10 cellular contexts compared by ENCODE assay signal in the genomic region with DNA sequence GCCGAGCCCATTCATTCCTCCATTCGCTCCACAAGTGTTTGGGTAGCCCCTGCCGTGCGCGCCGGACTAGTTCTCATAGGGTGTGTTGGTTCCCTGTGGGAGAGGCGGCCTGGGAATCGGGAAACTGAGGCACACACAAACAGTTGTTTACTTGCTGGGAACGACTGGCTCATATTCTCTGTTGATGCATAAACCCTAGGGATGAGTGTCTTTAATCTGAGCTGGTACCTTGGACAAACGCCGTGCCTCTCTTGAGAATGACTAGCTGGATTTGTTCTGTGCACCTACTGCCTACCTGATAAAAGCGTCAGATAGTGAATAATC. TPM values are rescaled to one million over a fixed set of nuclear protein-coding genes. Genes with fewer than 3 reads are reported as not detected.
DNase-seq lines count a peak whose midpoint lies in the region; ATAC-seq, FAIRE-seq and TF ChIP-seq lines count a peak whose summit lies in the region.
"Had no signal": no experiment of that assay in that cellular context is flagged by ENCODE, and none has a peak within 500 bp of the region (broad histone marks: within the 10 kb centered on the region; RNA-seq: fewer than 3 reads in every experiment).

No MANE protein-coding gene starts in this region.

- peaks cover 4% of the 10 kb centered on the region for H3K27me3 Mint-ChIP-seq in CD4-positive, CD25-positive, alpha-beta regulatory T cell
- H3K27me3 Mint-ChIP-seq in T-cell = no peaks in the 10 kb centered on the region

- no peak for FAIRE-seq in pancreas (lab: Jason Lieb, UNC)

- no peaks in the 10 kb centered on the region for H3K27me3 ChIP-seq in CD4-positive, CD25-positive, alpha-beta regulatory T cell (ENCODE audit: control insufficient read depth, insufficient read depth, low read length)
- H3K27me3 ChIP-seq in esophagus squamous epithelium (no peaks in the 10 kb centered on the region), pancreas (no peaks in the 10 kb centered on the region), aorta (ENCODE audit: control insufficient read depth in 1 of 2, insufficient read depth in 2 of 2, low read length in 1 of 2) (no peaks in the 10 kb centered on the region)

- no peaks in the 10 kb centered on the region for H3K9me3 Mint-ChIP-seq in CD4-positive, CD25-positive, alpha-beta regulatory T cell
- H3K9me3 Mint-ChIP-seq in T-cell = no peaks in the 10 kb centered on the region
- H3K9me3 Mint-ChIP-seq: neural crest cell had no signal

- H3K27ac Mint-ChIP-seq in CD4-positive, CD25-positive, alpha-beta regulatory T cell = peak overlapping the region; percentile 93 to 96 (median 95)
- peak overlapping the region; percentile 85 to 88 for H3K27ac Mint-ChIP-seq in T-cell

- no peak for ATAC-seq in CD4-positive, CD25-positive, alpha-beta regulatory T cell (ENCODE audit: low read depth in 2 of 2)
- no peak for ATAC-seq in T-cell (replicated peaks in 1 of 4)
- ATAC-seq in pancreas = peak in 2 of 4 donors; percentile 4 to 5
- ATAC-seq in HG03135 (IDR thresholded peaks at IDR 0.05; ENCODE audit: unreplicated experiment) = no peak
- no peak for ATAC-seq in aorta (ENCODE audit: low FRiP score)

- TF ChIP-seq CTCF in esophagus squamous epithelium (IDR thresholded peaks at IDR 0.05) = no peak
- TF ChIP-seq CTCF in pancreas (IDR thresholded peaks at IDR 0.05) = no peak

- H3K4me1 Mint-ChIP-seq in CD4-positive, CD25-positive, alpha-beta regulatory T cell = peaks cover 15 to 51% (median 37%) of the 10 kb centered on the region in 4 donors
- H3K4me1 Mint-ChIP-seq in T-cell = peaks cover 33 to 36% (median 35%) of the 10 kb centered on the region in 3 donors

- 18 to 63% methylated on average over 1 to 8 of the region's 12 CpGs for WGBS in esophagus squamous epithelium, 2 donors
- 58 to 59% methylated on average over 12 of the region's 12 CpGs for WGBS in pancreas, 2 donors
- WGBS in aorta, 2 donors = 47 to 50% methylated on average over 11 to 12 of the region's 12 CpGs

- peak overlapping the region; percentile 71 for H3K4me3 ChIP-seq in CD4-positive, CD25-positive, alpha-beta regulatory T cell (ENCODE audit: low read depth, low read length)
- H3K4me3 ChIP-seq in esophagus squamous epithelium (peak overlapping the region; percentile 55 to 86 (median 64)), pancreas (peak overlapping the region; percentile 30 to 59 (median 56)), aorta (ENCODE audit: low read length in 2 of 2) (peak overlapping the region in 1 of 2 donors; percentile 39)

- POLR2A ChIA-PET in T-cell (lab: Charles Lee) = interaction anchor here (0.6 to 1.5 kb wide), 3 partner anchors 35 to 172 kb away, joined by 3 to 8 read pairs (median 5); a partner anchor contains a TSS

- TF ChIP-seq POLR2A in esophagus squamous epithelium (IDR thresholded peaks at IDR 0.05) = no peak

- peaks cover under 1% of the 10 kb centered on the region for H3K36me3 Mint-ChIP-seq in CD4-positive, CD25-positive, alpha-beta regulatory T cell
- no peaks in the 10 kb centered on the region for H3K36me3 Mint-ChIP-seq in T-cell

- H3K4me1 ChIP-seq in CD4-positive, CD25-positive, alpha-beta regulatory T cell (ENCODE audit: control insufficient read depth, insufficient read depth, low read length, poor library complexity, severe bottlenecking) = peaks cover 20% of the 10 kb centered on the region
- H3K4me1 ChIP-seq in esophagus squamous epithelium (peaks cover 13 to 36% (median 18%) of the 10 kb centered on the region in 3 donors), pancreas (peaks cover 0 to 5% (median 0%) of the 10 kb centered on the region in 3 donors), aorta (ENCODE audit: control insufficient read depth in 1 of 2, insufficient read depth in 2 of 2, low read length in 2 of 2) (no peaks in the 10 kb centered on the region)

- intact Hi-C loops in esophagus squamous epithelium (cut with DNase I) = no loop called here
- intact Hi-C loops in pancreas (cut with DNase I) = no loop called here
- intact Hi-C loops in aorta (cut with DNase I) = loop anchor here in 1 of 2 donors (10.0 kb wide), 1 partner anchor 170 kb away; a partner anchor contains a TSS

- peak overlapping the region; percentile 90 to 97 (median 92) for H3K4me3 Mint-ChIP-seq in CD4-positive, CD25-positive, alpha-beta regulatory T cell
- peak overlapping the region; percentile 76 to 86 (median 83) for H3K4me3 Mint-ChIP-seq in T-cell
- H3K4me3 Mint-ChIP-seq: neural crest cell had no signal

- peaks cover 3% of the 10 kb centered on the region for H3K36me3 ChIP-seq in CD4-positive, CD25-positive, alpha-beta regulatory T cell (ENCODE audit: control insufficient read depth, insufficient read depth, low read length)
- H3K36me3 ChIP-seq in esophagus squamous epithelium (no peaks in the 10 kb centered on the region), pancreas (no peaks in the 10 kb centered on the region), aorta (ENCODE audit: control insufficient read depth in 1 of 2, insufficient read depth in 2 of 2, low read length in 1 of 2) (no peaks in the 10 kb centered on the region)

- no peak for DNase-seq in CD4-positive, CD25-positive, alpha-beta regulatory T cell
- DNase-seq in T-cell (no peak), esophagus squamous epithelium (lab: John Stamatoyannopoulos, UW) (no peak), pancreas (no peak), activated gamma-delta T cell treated with Interleukin-2 at 50 U/mL for 16 hours (no peak), aorta (no peak), SK-N-DZ (ENCODE audit: low spot score) (no peak)
- DNase-seq: NCI-H226 had no signal

- H3K9me3 ChIP-seq in CD4-positive, CD25-positive, alpha-beta regulatory T cell (ENCODE audit: control insufficient read depth in 2 of 2, low read length in 2 of 2) = no peaks in the 10 kb centered on the region
- H3K9me3 ChIP-seq in esophagus squamous epithelium (no peaks in the 10 kb centered on the region), pancreas (no peaks in the 10 kb centered on the region), aorta (ENCODE audit: control insufficient read depth, low read length) (no peaks in the 10 kb centered on the region)

- H3K27ac ChIP-seq in CD4-positive, CD25-positive, alpha-beta regulatory T cell (ENCODE audit: insufficient read depth, low read length, poor library complexity, severe bottlenecking) = peak overlapping the region; percentile 70
- H3K27ac ChIP-seq in esophagus squamous epithelium = peak overlapping the region; percentile 81 to 87 (median 86)
- H3K27ac ChIP-seq in pancreas = peak overlapping the region in 1 of 4 donors; percentile 44
- peak overlapping the region in 1 of 2 donors; percentile 64 for H3K27ac ChIP-seq in aorta (ENCODE audit: low read depth in 1 of 2, low read length in 2 of 2)

- CTCF ChIA-PET in T-cell (lab: Charles Lee) = interaction anchor here in 1 of 2 donors (0.6 to 1.5 kb wide), 3 partner anchors 34 to 163 kb away, joined by 3 to 7 read pairs (median 5); a partner anchor contains a TSS

RNA-seq across cellular contexts. Expression of a gene that starts 0.7 kb away (rescaled TPM):
- 33.2 TPM for total RNA-seq in CD4-positive, CD25-positive, alpha-beta regulatory T cell
- 10 to 100 TPM in 1 of 4 donors, 1 to 10 TPM in 3; 9.5 to 11.6 (median 9.9) TPM for polyA plus RNA-seq in CD4-positive, CD25-positive, alpha-beta regulatory T cell
- total RNA-seq in T-cell = 10 to 100 TPM; 29.0 to 50.4 (median 32.6) TPM
- total RNA-seq in esophagus squamous epithelium = 10 to 100 TPM in 3 of 4 donors, 1 to 10 TPM in 1; 7.9 to 24.0 (median 15.7) TPM
- 1 to 10 TPM; 2.3 to 9.0 (median 4.4) TPM for total RNA-seq in pancreas
- 10 to 100 TPM in 1 of 2 donors, 1 to 10 TPM in 1; 5.7 to 16.1 TPM for polyA plus RNA-seq in pancreas
- total RNA-seq in aorta = 10 to 100 TPM; 20.2 to 53.0 TPM
- polyA plus RNA-seq in aorta = 10 to 100 TPM; 12.0 to 17.0 TPM
- polyA plus RNA-seq in SK-N-DZ (2014; cell fraction: cytosol; rRNA removed) = 0.09 and 0.29 TPM in 2 replicates
- polyA plus RNA-seq in SK-N-DZ (2014; cell fraction: nucleus; rRNA removed) = 0.52 and 1.0 TPM in 2 replicates
- total RNA-seq: neural crest cell had no signal

RNA-seq across cellular contexts. Expression of a gene that starts 30.7 kb away (rescaled TPM):
- 0.25 TPM for total RNA-seq in CD4-positive, CD25-positive, alpha-beta regulatory T cell
- under 1 TPM in 1 of 4 donors, not detected in 3; 0.06 TPM for polyA plus RNA-seq in CD4-positive, CD25-positive, alpha-beta regulatory T cell
- total RNA-seq in T-cell (not detected), esophagus squamous epithelium (under 1 TPM in 2 of 4 donors, not detected in 2; 0.09 to 0.31 TPM), pancreas (under 1 TPM in 1 of 6 donors, not detected in 5; 0.04 TPM), aorta (not detected)
- polyA plus RNA-seq in pancreas (under 1 TPM; 0.04 to 0.12 TPM), aorta (under 1 TPM; 0.18 to 0.25 TPM)
- 0.08 and 0.20 TPM in 2 replicates for polyA plus RNA-seq in SK-N-DZ (2014; cell fraction: cytosol; rRNA removed)
- polyA plus RNA-seq in SK-N-DZ (2014; cell fraction: nucleus; rRNA removed) = 0.12 and 0.20 TPM in 2 replicates

RNA-seq across cellular contexts. Expression of a gene that starts 34.3 kb away (rescaled TPM):
- total RNA-seq in CD4-positive, CD25-positive, alpha-beta regulatory T cell = 25.0 TPM
- 10 to 100 TPM; 86.2 to 97.4 (median 91.1) TPM for polyA plus RNA-seq in CD4-positive, CD25-positive, alpha-beta regulatory T cell
- total RNA-seq in T-cell (10 to 100 TPM; 25.6 to 42.8 (median 33.5) TPM), esophagus squamous epithelium (10 to 100 TPM; 38.7 to 59.6 (median 56.9) TPM), pancreas (10 to 100 TPM; 17.2 to 25.4 (median 19.4) TPM), aorta (10 to 100 TPM; 41.4 to 48.3 TPM)
- polyA plus RNA-seq in pancreas (10 to 100 TPM; 27.2 to 44.6 TPM), aorta (10 to 100 TPM; 61.1 to 65.2 TPM)
- 110 and 148 TPM in 2 replicates for polyA plus RNA-seq in SK-N-DZ (2014; cell fraction: cytosol; rRNA removed)
- 102 and 133 TPM in 2 replicates for polyA plus RNA-seq in SK-N-DZ (2014; cell fraction: nucleus; rRNA removed)
